ENCODE assay signal across 10 cellular contexts in the genomic region with DNA sequence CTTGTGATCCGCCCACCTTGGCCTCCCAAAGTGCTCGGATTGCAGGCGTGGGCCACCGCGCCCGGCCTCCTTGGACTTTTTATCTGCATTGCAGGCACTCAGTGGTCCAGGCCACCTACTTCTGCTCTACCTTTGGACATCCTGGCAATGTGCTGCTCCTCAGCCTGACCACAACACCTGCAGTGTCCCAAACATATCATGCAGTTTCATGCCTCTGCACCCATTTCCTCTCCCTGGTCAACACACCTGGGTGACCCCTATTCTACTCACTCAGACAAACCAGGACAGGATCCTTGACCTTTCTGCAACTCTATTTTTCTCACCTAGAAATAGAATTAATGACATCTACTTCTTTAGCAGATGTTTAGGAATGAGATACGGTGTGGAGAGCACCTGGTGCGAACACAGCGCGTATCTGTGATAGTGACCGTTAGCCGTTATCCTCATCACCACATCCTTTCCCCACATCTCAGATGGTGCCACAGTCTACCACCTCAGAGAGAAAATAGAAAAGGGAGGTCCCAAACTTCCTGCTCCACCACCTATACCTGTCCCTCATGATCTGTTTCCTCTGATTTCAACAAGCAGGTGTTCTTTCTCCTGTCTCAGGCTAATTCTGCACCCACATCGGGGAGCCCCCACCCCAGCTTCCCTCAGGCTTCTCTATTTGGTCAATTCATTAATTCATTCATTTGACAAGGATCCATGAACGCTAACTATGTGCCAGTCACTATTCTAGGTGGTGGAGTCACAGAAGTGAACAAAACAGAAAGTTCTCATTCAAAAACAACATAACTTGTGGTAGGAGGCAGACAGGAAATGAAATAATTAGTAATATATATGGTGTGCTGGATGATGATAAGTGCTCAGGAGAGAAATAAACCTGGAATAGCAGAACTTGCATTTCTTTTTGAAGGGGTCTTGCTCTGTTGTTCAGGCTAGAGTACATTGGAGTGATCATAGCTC. TPM values are rescaled to one million over a fixed set of nuclear protein-coding genes. Genes with fewer than 3 reads are reported as not detected.
DNase-seq lines count a peak whose midpoint lies in the region; ATAC-seq and TF ChIP-seq lines count a peak whose summit lies in the region.
"Had no signal": no experiment of that assay in that cellular context is flagged by ENCODE, and none has a peak within 500 bp of the region (broad histone marks: within the 10 kb centered on the region; RNA-seq: fewer than 3 reads in every experiment).

No MANE protein-coding gene starts in this region.

- ATAC-seq in CD4-positive, alpha-beta T cell (ENCODE audit: poor library complexity) = peak; percentile 24
- ATAC-seq in GM19025 (IDR thresholded peaks at IDR 0.05; ENCODE audit: low read depth, unreplicated experiment) (peak; percentile 47), HG02943 (IDR thresholded peaks at IDR 0.05; ENCODE audit: low read depth, unreplicated experiment) (peak; percentile 36), GM18505 (IDR thresholded peaks at IDR 0.05; ENCODE audit: unreplicated experiment) (no peak)
- ATAC-seq: left cardiac atrium had no signal

- CTCF ChIA-PET in CD4-positive, alpha-beta T cell (lab: Charles Lee) = no interaction called here
- CTCF ChIA-PET in activated CD4-positive, alpha-beta memory T cell treated with anti-CD3 and anti-CD28 coated beads, Interleukin-2, amount 10 ng/mL, durations not matched to agents 7 days and 5 days (lab: Charles Lee) = interaction anchor here (1.1 kb wide), 1 partner anchor 19 kb away, joined by 3 read pairs; no protein-coding TSS in a partner anchor

- H3K36me3 Mint-ChIP-seq in CD4-positive, alpha-beta T cell (ENCODE audit: low read depth) = no peaks in the 10 kb centered on the region
- H3K36me3 Mint-ChIP-seq in activated CD4-positive, alpha-beta memory T cell treated with anti-CD3 and anti-CD28 coated beads, Interleukin-2, amount 10 ng/mL, durations not matched to agents 7 days and 5 days (ENCODE audit: low read depth) = no peaks in the 10 kb centered on the region

- H3K4me3 Mint-ChIP-seq in CD4-positive, alpha-beta T cell = peak overlapping the region; percentile 47
- no peak overlapping the region for H3K4me3 Mint-ChIP-seq in activated CD4-positive, alpha-beta memory T cell treated with anti-CD3 and anti-CD28 coated beads, Interleukin-2, amount 10 ng/mL, durations not matched to agents 7 days and 5 days

- POLR2A ChIA-PET in CD4-positive, alpha-beta T cell (lab: Charles Lee) = interaction anchor here (0.6 to 0.7 kb wide), 2 partner anchors 22 to 317 kb away, joined by 3 to 5 read pairs; partner anchors contain the start of gene BTN2A2
- POLR2A ChIA-PET in activated CD4-positive, alpha-beta memory T cell treated with anti-CD3 and anti-CD28 coated beads, Interleukin-2, amount 10 ng/mL, durations not matched to agents 7 days and 5 days (lab: Charles Lee) = no interaction called here

- no peak for TF ChIP-seq POLR2A in GM18505 (IDR thresholded peaks at IDR 0.05; ENCODE audit: borderline replicate concordance, extremely low read depth, insufficient read depth, insufficient read length)
- no peak for TF ChIP-seq POLR2A in erythroblast (IDR thresholded peaks at IDR 0.05; ENCODE audit: low read length)

- intact Hi-C loops in CD4-positive, alpha-beta T cell (cut with DNase I, micrococcal nuclease) = loop anchor here in 1 of 2 experiments (10.0 kb wide), 1 partner anchor 114 kb away; no protein-coding TSS in a partner anchor

- H3K27ac ChIP-seq in CD4-positive, alpha-beta T cell (ENCODE audit: low read depth, low read length) = no peak overlapping the region

- H3K4me1 Mint-ChIP-seq in CD4-positive, alpha-beta T cell (ENCODE audit: low read depth) = peaks cover 31% of the 10 kb centered on the region
- peaks cover 47% of the 10 kb centered on the region for H3K4me1 Mint-ChIP-seq in activated CD4-positive, alpha-beta memory T cell treated with anti-CD3 and anti-CD28 coated beads, Interleukin-2, amount 10 ng/mL, durations not matched to agents 7 days and 5 days

- no peaks in the 10 kb centered on the region for H3K27me3 ChIP-seq in CD4-positive, alpha-beta T cell (ENCODE audit: control insufficient read depth, insufficient read depth, low read length)

- no peaks in the 10 kb centered on the region for H3K27me3 Mint-ChIP-seq in CD4-positive, alpha-beta T cell
- no peaks in the 10 kb centered on the region for H3K27me3 Mint-ChIP-seq in activated CD4-positive, alpha-beta memory T cell treated with anti-CD3 and anti-CD28 coated beads, Interleukin-2, amount 10 ng/mL, durations not matched to agents 7 days and 5 days

- no peak for TF ChIP-seq CTCF in CD4-positive, alpha-beta T cell (IDR thresholded peaks at IDR 0.05)

- H3K27ac Mint-ChIP-seq in CD4-positive, alpha-beta T cell = peak overlapping the region; percentile 77
- peak overlapping the region; percentile 69 for H3K27ac Mint-ChIP-seq in activated CD4-positive, alpha-beta memory T cell treated with anti-CD3 and anti-CD28 coated beads, Interleukin-2, amount 10 ng/mL, durations not matched to agents 7 days and 5 days

- H3K9me3 ChIP-seq in CD4-positive, alpha-beta T cell (ENCODE audit: control insufficient read depth, low read length) = no peaks in the 10 kb centered on the region

- DNase-seq in CD4-positive, alpha-beta T cell = no peak
- DNase-seq in activated CD4-positive, alpha-beta memory T cell treated with anti-CD3 and anti-CD28 coated beads, Interleukin-2, amount 10 ng/mL, durations not matched to agents 7 days and 5 days = no peak
- DNase-seq in NCI-H1436 (lab: John Stamatoyannopoulos, UW) = no peak
- no peak for DNase-seq in NCI-H510A treated with DMSO at 0.1 percent for 48 hours (lab: John Stamatoyannopoulos, UW)
- no peak for DNase-seq in erythroblast (lab: John Stamatoyannopoulos, UW)
- DNase-seq: left cardiac atrium, NCI-H526 had no signal

- H3K9me3 Mint-ChIP-seq in CD4-positive, alpha-beta T cell = no peaks in the 10 kb centered on the region
- H3K9me3 Mint-ChIP-seq in activated CD4-positive, alpha-beta memory T cell treated with anti-CD3 and anti-CD28 coated beads, Interleukin-2, amount 10 ng/mL, durations not matched to agents 7 days and 5 days = no peaks in the 10 kb centered on the region

RNA-seq across cellular contexts. Expression of gene BTN3A2, which starts 4.3 kb away (rescaled TPM):
- total RNA-seq in CD4-positive, alpha-beta T cell = 10 to 100 TPM; 40.6 to 45.5 TPM
- 100 to 1,000 TPM; 120 to 130 TPM for total RNA-seq in activated CD4-positive, alpha-beta memory T cell treated with anti-CD3 and anti-CD28 coated beads, Interleukin-2, amount 10 ng/mL, durations not matched to agents 7 days and 5 days

RNA-seq across cellular contexts. Expression of gene BTN2A2, which starts 22.2 kb away (rescaled TPM):
- 10 to 100 TPM in 1 of 2 experiments, 1 to 10 TPM in 1; 9.7 to 10.7 TPM for total RNA-seq in CD4-positive, alpha-beta T cell
- 10 to 100 TPM; 23.4 to 25.7 TPM for total RNA-seq in activated CD4-positive, alpha-beta memory T cell treated with anti-CD3 and anti-CD28 coated beads, Interleukin-2, amount 10 ng/mL, durations not matched to agents 7 days and 5 days

RNA-seq across cellular contexts. Expression of gene BTN3A1, which starts 41.3 kb away (rescaled TPM):
- total RNA-seq in CD4-positive, alpha-beta T cell = 100 to 1,000 TPM; 109 TPM
- total RNA-seq in activated CD4-positive, alpha-beta memory T cell treated with anti-CD3 and anti-CD28 coated beads, Interleukin-2, amount 10 ng/mL, durations not matched to agents 7 days and 5 days = 100 to 1,000 TPM; 100 to 103 TPM
